Comparison of ENCODE assay signal across 13 cellular contexts in the genomic region with DNA sequence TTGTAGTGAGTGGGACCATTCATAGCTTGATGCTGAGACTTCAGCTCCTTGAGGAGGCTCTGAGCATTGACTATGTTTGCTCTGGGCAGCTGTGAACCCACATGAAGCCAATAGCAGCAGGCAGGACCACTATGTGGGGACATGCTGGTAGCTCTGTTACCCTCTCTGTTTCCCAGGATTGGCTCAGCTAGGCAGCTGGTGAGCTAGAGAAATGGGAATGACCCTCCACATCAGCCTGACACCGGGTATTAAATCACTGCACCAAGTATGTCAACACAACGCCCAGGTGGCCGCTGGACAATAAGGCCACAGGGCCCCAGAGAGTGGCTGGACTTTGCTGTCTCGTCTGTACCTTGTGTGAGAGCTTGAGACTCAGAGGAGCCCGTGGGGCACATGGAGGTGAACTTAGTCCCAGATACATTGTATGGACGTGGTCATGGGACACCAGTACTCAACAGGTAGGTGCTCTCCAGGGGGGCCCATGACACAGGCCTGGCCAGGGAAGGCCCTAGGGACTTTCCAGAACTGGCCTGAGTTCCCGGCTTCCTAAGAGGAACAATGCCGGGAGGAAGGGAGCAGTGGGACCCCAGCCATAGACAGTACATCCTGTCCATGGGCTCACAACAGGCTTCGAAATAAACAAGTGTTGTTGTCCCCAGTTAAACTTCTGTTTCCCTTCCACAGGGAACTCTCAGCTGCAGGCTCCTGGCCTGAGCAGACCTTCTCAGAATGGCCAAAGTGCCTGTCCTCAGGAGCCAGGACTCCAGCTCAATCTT. TPM values are rescaled to one million over a fixed set of nuclear protein-coding genes. Genes with fewer than 3 reads are reported as not detected.
DNase-seq lines count a peak whose midpoint lies in the region; ATAC-seq, FAIRE-seq and TF ChIP-seq lines count a peak whose summit lies in the region.
"Had no signal": no experiment of that assay in that cellular context is flagged by ENCODE, and none has a peak within 500 bp of the region (broad histone marks: within the 10 kb centered on the region; RNA-seq: fewer than 3 reads in every experiment).

No MANE protein-coding gene starts in this region.

- intact Hi-C loops in activated CD8-positive, alpha-beta T cell treated with anti-CD3 and anti-CD28 coated beads for 36 hours (cut with micrococcal nuclease), result no loop called here
- intact Hi-C loops in left ventricle myocardium inferior (cut with micrococcal nuclease) (no loop called here), pancreas (cut with DNase I) (no loop called here), upper lobe of right lung (cut with DNase I) (no loop called here)

- no peaks in the 10 kb centered on the region for H3K27me3 ChIP-seq in left ventricle myocardium inferior (ENCODE audit: low read depth)
- no peaks in the 10 kb centered on the region for H3K27me3 ChIP-seq in pancreas
- H3K27me3 ChIP-seq in upper lobe of right lung, result no peaks in the 10 kb centered on the region
- no peaks in the 10 kb centered on the region for H3K27me3 ChIP-seq in SK-N-SH (ENCODE audit: insufficient read depth)

- no peaks in the 10 kb centered on the region for H3K27me3 Mint-ChIP-seq in activated CD8-positive, alpha-beta T cell treated with anti-CD3 and anti-CD28 coated beads, Interleukin-2, amount 10 ng/mL, durations not matched to agents 7 days and 5 days (ENCODE audit: low read depth)
- no peaks in the 10 kb centered on the region for H3K27me3 Mint-ChIP-seq in activated CD8-positive, alpha-beta T cell treated with anti-CD3 and anti-CD28 coated beads for 36 hours
- H3K27me3 Mint-ChIP-seq: activated naive CD4-positive, alpha-beta T cell treated with anti-CD3 and anti-CD28 coated beads, Interleukin-2, amount 50 U/mL, for 24 hours; T-cell had no signal

- H3F3A ChIP-seq in SK-N-SH (replicated peaks; ENCODE audit: insufficient read depth), result no peaks in the 10 kb centered on the region

- no peak for TF ChIP-seq RAD21 in SK-N-SH (IDR thresholded peaks at IDR 0.05; ENCODE audit: low read length)

- POLR2A ChIA-PET in activated CD8-positive, alpha-beta T cell treated with anti-CD3 and anti-CD28 coated beads, Interleukin-2, amount 10 ng/mL, durations not matched to agents 7 days and 5 days (lab: Charles Lee), result no interaction called here
- POLR2A ChIA-PET in activated CD8-positive, alpha-beta T cell treated with anti-CD3 and anti-CD28 coated beads for 36 hours (lab: Charles Lee), result interaction anchor here (0.7 kb wide), 1 partner anchor 350 kb away, joined by 3 read pairs; no protein-coding TSS in a partner anchor
- POLR2A ChIA-PET in SK-N-SH (lab: Yijun Ruan, JAX), result interaction anchor here (1.6 to 1.8 kb wide), 2 partner anchors 77 to 169 kb away, joined by 3 to 9 read pairs; partner anchors contain the start of gene RHOB

- no peaks in the 10 kb centered on the region for H4K20me1 ChIP-seq in SK-N-SH (ENCODE audit: insufficient read depth)

- H3K4me1 Mint-ChIP-seq in activated CD8-positive, alpha-beta T cell treated with anti-CD3 and anti-CD28 coated beads, Interleukin-2, amount 10 ng/mL, durations not matched to agents 7 days and 5 days (ENCODE audit: low read depth), result no peaks in the 10 kb centered on the region
- H3K4me1 Mint-ChIP-seq in activated CD8-positive, alpha-beta T cell treated with anti-CD3 and anti-CD28 coated beads for 36 hours (ENCODE audit: low read depth), result no peaks in the 10 kb centered on the region
- H3K4me1 Mint-ChIP-seq: activated naive CD4-positive, alpha-beta T cell treated with anti-CD3 and anti-CD28 coated beads, Interleukin-2, amount 50 U/mL, for 24 hours; T-cell had no signal

- H3K79me2 ChIP-seq in SK-N-SH (ENCODE audit: insufficient read depth), result no peaks in the 10 kb centered on the region

- no peaks in the 10 kb centered on the region for H3K36me3 Mint-ChIP-seq in activated CD8-positive, alpha-beta T cell treated with anti-CD3 and anti-CD28 coated beads, Interleukin-2, amount 10 ng/mL, durations not matched to agents 7 days and 5 days (ENCODE audit: low read depth)
- no peaks in the 10 kb centered on the region for H3K36me3 Mint-ChIP-seq in activated CD8-positive, alpha-beta T cell treated with anti-CD3 and anti-CD28 coated beads for 36 hours (ENCODE audit: low read depth)

- H3K27ac Mint-ChIP-seq in activated CD8-positive, alpha-beta T cell treated with anti-CD3 and anti-CD28 coated beads, Interleukin-2, amount 10 ng/mL, durations not matched to agents 7 days and 5 days, result no peak overlapping the region
- no peak overlapping the region for H3K27ac Mint-ChIP-seq in activated CD8-positive, alpha-beta T cell treated with anti-CD3 and anti-CD28 coated beads for 36 hours
- H3K27ac Mint-ChIP-seq: activated naive CD4-positive, alpha-beta T cell treated with anti-CD3 and anti-CD28 coated beads, Interleukin-2, amount 50 U/mL, for 24 hours; T-cell had no signal

- H3K27ac ChIP-seq in left ventricle myocardium inferior (replicated peaks) (peak overlapping the region; percentile 95), pancreas (peak overlapping the region; percentile 28 to 89 (median 74)), upper lobe of right lung (peak overlapping the region; percentile 95), SK-N-SH (ENCODE audit: low read depth in 2 of 2, low read length in 1 of 2) (no peak overlapping the region)

- peaks cover 100% of the 10 kb centered on the region for H3K4me1 ChIP-seq in left ventricle myocardium inferior
- H3K4me1 ChIP-seq in pancreas, result peaks cover 5 to 21% (median 8%) of the 10 kb centered on the region in 3 donors
- peaks cover 90% of the 10 kb centered on the region for H3K4me1 ChIP-seq in upper lobe of right lung
- peaks cover 18 to 45% of the 10 kb centered on the region in 2 experiments; a peak in 3 of 4 replicates for H3K4me1 ChIP-seq in SK-N-SH (ENCODE audit: control insufficient read depth in 1 of 2, insufficient read depth in 2 of 2, low read depth in 1 of 2, low read length in 1 of 2)
- H3K4me1 ChIP-seq: HAP-1 had no signal

- H3K9ac ChIP-seq in SK-N-SH, result no peak overlapping the region

- no peak for TF ChIP-seq EP300 in SK-N-SH (IDR thresholded peaks at IDR 0.05; ENCODE audit: borderline replicate concordance in 1 of 2, low read depth in 1 of 2, low read length in 1 of 2)

- ATAC-seq in activated CD8-positive, alpha-beta T cell treated with anti-CD3 and anti-CD28 coated beads, Interleukin-2, amount 10 ng/mL, durations not matched to agents 7 days and 5 days, result peak; percentile 23
- no peak for ATAC-seq in activated CD8-positive, alpha-beta T cell treated with anti-CD3 and anti-CD28 coated beads for 36 hours
- ATAC-seq in pancreas, result no peak
- ATAC-seq in upper lobe of right lung, result no peak

- no peak overlapping the region for H2AFZ ChIP-seq in SK-N-SH (ENCODE audit: low read depth)

- TF ChIP-seq CTCF in activated CD8-positive, alpha-beta T cell treated with anti-CD3 and anti-CD28 coated beads for 36 hours (IDR thresholded peaks at IDR 0.05), result no peak
- TF ChIP-seq CTCF in left ventricle myocardium inferior (IDR thresholded peaks at IDR 0.05; ENCODE audit: borderline replicate concordance), result no peak
- TF ChIP-seq CTCF in pancreas (IDR thresholded peaks at IDR 0.05), result no peak
- no peak for TF ChIP-seq CTCF in upper lobe of right lung (IDR thresholded peaks at IDR 0.05)
- no peak for TF ChIP-seq CTCF in SK-N-SH (IDR thresholded peaks at IDR 0.05)

- H3K4me2 ChIP-seq in SK-N-SH, result no peak overlapping the region

- no peaks in the 10 kb centered on the region for H3K9me3 Mint-ChIP-seq in activated CD8-positive, alpha-beta T cell treated with anti-CD3 and anti-CD28 coated beads, Interleukin-2, amount 10 ng/mL, durations not matched to agents 7 days and 5 days (ENCODE audit: insufficient read depth)
- no peaks in the 10 kb centered on the region for H3K9me3 Mint-ChIP-seq in activated CD8-positive, alpha-beta T cell treated with anti-CD3 and anti-CD28 coated beads for 36 hours
- H3K9me3 Mint-ChIP-seq: activated naive CD4-positive, alpha-beta T cell treated with anti-CD3 and anti-CD28 coated beads, Interleukin-2, amount 50 U/mL, for 24 hours; T-cell had no signal

- WGBS in pancreas, 2 donors, result 77 to 79% methylated on average over 9 of the region's 9 CpGs
- 91% methylated on average over 9 of the region's 9 CpGs for WGBS in SK-N-SH (ENCODE audit: low lambda C conversion rate)

- FAIRE-seq in pancreas (lab: Jason Lieb, UNC), result no peak

- H3K36me3 ChIP-seq in left ventricle myocardium inferior (no peaks in the 10 kb centered on the region), pancreas (no peaks in the 10 kb centered on the region), upper lobe of right lung (peaks cover 12% of the 10 kb centered on the region), SK-N-SH (replicated peaks in 1 of 2; ENCODE audit: control insufficient read depth in 1 of 2, insufficient read depth in 2 of 2, low read length in 1 of 2) (peaks cover 0 to 3% of the 10 kb centered on the region in 2 experiments)
- H3K36me3 ChIP-seq: HAP-1 had no signal

- H3K4me3 Mint-ChIP-seq in activated CD8-positive, alpha-beta T cell treated with anti-CD3 and anti-CD28 coated beads, Interleukin-2, amount 10 ng/mL, durations not matched to agents 7 days and 5 days, result no peak overlapping the region
- no peak overlapping the region for H3K4me3 Mint-ChIP-seq in activated CD8-positive, alpha-beta T cell treated with anti-CD3 and anti-CD28 coated beads for 36 hours
- H3K4me3 Mint-ChIP-seq: activated naive CD4-positive, alpha-beta T cell treated with anti-CD3 and anti-CD28 coated beads, Interleukin-2, amount 50 U/mL, for 24 hours; T-cell had no signal

- DNase-seq in activated CD8-positive, alpha-beta T cell treated with anti-CD3 and anti-CD28 coated beads, Interleukin-2, amount 10 ng/mL, durations not matched to agents 7 days and 5 days, result no peak
- DNase-seq in activated CD8-positive, alpha-beta T cell treated with anti-CD3 and anti-CD28 coated beads for 36 hours, result no peak
- peak; percentile 68 for DNase-seq in left ventricle myocardium inferior
- DNase-seq in pancreas, result peak in 2 of 6 donors; percentile 33 to 47
- peak; percentile 53 for DNase-seq in upper lobe of right lung
- DNase-seq in SIG-M5 treated with dmso at 0.1 percent for 504 hours (lab: John Stamatoyannopoulos, UW; ENCODE audit: unreplicated experiment), result no peak
- no peak for DNase-seq in stimulated activated naive CD4-positive, alpha-beta T cell treated with Interleukin-2 at 50 U/mL for 16 hours (lab: John Stamatoyannopoulos, UW)
- no peak for DNase-seq in SK-N-SH
- DNase-seq: 8988T; stimulated activated CD4-positive, alpha-beta T cell treated with anti-CD3 and anti-CD28 coated beads, Interleukin-15, amount 100 ng/mL, for 24 hours; T-cell had no signal

- H3K9me2 ChIP-seq in SK-N-SH, result no peaks in the 10 kb centered on the region

- H3K4me3 ChIP-seq in left ventricle myocardium inferior, result no peak overlapping the region
- H3K4me3 ChIP-seq in pancreas, result no peak overlapping the region
- no peak overlapping the region for H3K4me3 ChIP-seq in upper lobe of right lung
- H3K4me3 ChIP-seq in SK-N-SH (ENCODE audit: low read depth in 2 of 2, low read length in 1 of 2), result no peak overlapping the region
- H3K4me3 ChIP-seq: HAP-1 had no signal

- CTCF ChIA-PET in activated CD8-positive, alpha-beta T cell treated with anti-CD3 and anti-CD28 coated beads, Interleukin-2, amount 10 ng/mL, durations not matched to agents 7 days and 5 days (lab: Charles Lee), result no interaction called here
- CTCF ChIA-PET in activated CD8-positive, alpha-beta T cell treated with anti-CD3 and anti-CD28 coated beads for 36 hours (lab: Charles Lee), result interaction anchor here (1.5 kb wide), 1 partner anchor 158 kb away, joined by 3 read pairs; no protein-coding TSS in a partner anchor
- CTCF ChIA-PET in SK-N-SH (lab: Yijun Ruan, JAX), result interaction anchor here (0.6 to 9.1 kb wide), 13 partner anchors 10 to 205 kb away, joined by 3 to 72 read pairs (median 11); partner anchors contain the start of genes HS1BP3 and RHOB

- H3K9me3 ChIP-seq in left ventricle myocardium inferior (replicated peaks) (no peaks in the 10 kb centered on the region), pancreas (no peaks in the 10 kb centered on the region), upper lobe of right lung (no peaks in the 10 kb centered on the region), SK-N-SH (no peaks in the 10 kb centered on the region)
- H3K9me3 ChIP-seq: HAP-1 had no signal

RNA-seq across cellular contexts. Expression of gene HS1BP3, which starts 35.2 kb away (rescaled TPM):
- total RNA-seq in activated CD8-positive, alpha-beta T cell treated with anti-CD3 and anti-CD28 coated beads, Interleukin-2, amount 10 ng/mL, durations not matched to agents 7 days and 5 days, result 10 to 100 TPM; 10.5 to 11.2 TPM
- 1 to 10 TPM; 6.5 to 7.9 TPM for total RNA-seq in activated CD8-positive, alpha-beta T cell treated with anti-CD3 and anti-CD28 coated beads for 36 hours
- 16.6 TPM for total RNA-seq in left ventricle myocardium inferior
- 10 to 100 TPM in 5 of 6 donors, 1 to 10 TPM in 1; 9.5 to 16.8 (median 10.3) TPM for total RNA-seq in pancreas
- polyA plus RNA-seq in pancreas, result 10 to 100 TPM; 11.1 to 15.5 TPM
- total RNA-seq in upper lobe of right lung, result 35.8 TPM
- polyA plus RNA-seq in SK-N-SH (2012; rRNA removed), result 18.7 and 20.1 TPM in 2 replicates
- polyA plus RNA-seq in SK-N-SH (2012; cell fraction: cytosol; rRNA removed), result 9.8 and 14.2 TPM in 2 replicates
- polyA plus RNA-seq in SK-N-SH (2012; cell fraction: nucleus; rRNA removed), result 47.9 and 49.4 TPM in 2 replicates

RNA-seq across cellular contexts. Expression of gene GDF7, which starts 51.3 kb away (rescaled TPM):
- total RNA-seq in activated CD8-positive, alpha-beta T cell treated with anti-CD3 and anti-CD28 coated beads, Interleukin-2, amount 10 ng/mL, durations not matched to agents 7 days and 5 days, result not detected
- total RNA-seq in activated CD8-positive, alpha-beta T cell treated with anti-CD3 and anti-CD28 coated beads for 36 hours, result not detected
- total RNA-seq in left ventricle myocardium inferior (0.58 TPM), pancreas (under 1 TPM; 0.16 to 0.98 (median 0.73) TPM), upper lobe of right lung (0.72 TPM)
- polyA plus RNA-seq in pancreas (under 1 TPM; 0.19 to 0.89 TPM), SK-N-SH (2012; rRNA removed) (0.02 and 0.03 TPM in 2 replicates)
- polyA plus RNA-seq in SK-N-SH (2012; cell fraction: cytosol; rRNA removed), result 0.04 TPM in 2 replicates
- polyA plus RNA-seq in SK-N-SH (2012; cell fraction: nucleus; rRNA removed), result 0.19 TPM in 2 replicates

Comparison
In these comparisons a context has a peak if more than half of its experiments do, and no peak if none do; other contexts are left out.
1. DNase-seq: peak in left ventricle myocardium inferior (single experiment) and upper lobe of right lung (single experiment); none in activated CD8-positive, alpha-beta T cell treated with anti-CD3 and anti-CD28 coated beads, Interleukin-2, amount 10 ng/mL, durations not matched to agents 7 days and 5 days (single experiment), activated CD8-positive, alpha-beta T cell treated with anti-CD3 and anti-CD28 coated beads for 36 hours (single experiment), SIG-M5 treated with dmso at 0.1 percent for 504 hours (single experiment), stimulated activated naive CD4-positive, alpha-beta T cell treated with Interleukin-2 at 50 U/mL for 16 hours (single experiment) and SK-N-SH (single experiment).
2. H3K27ac ChIP-seq: peak in left ventricle myocardium inferior (single experiment), pancreas (4 of 4) and upper lobe of right lung (single experiment); none in SK-N-SH (0 of 2).